Comparison of ENCODE assay signal across 1 cellular context in the genomic region with DNA sequence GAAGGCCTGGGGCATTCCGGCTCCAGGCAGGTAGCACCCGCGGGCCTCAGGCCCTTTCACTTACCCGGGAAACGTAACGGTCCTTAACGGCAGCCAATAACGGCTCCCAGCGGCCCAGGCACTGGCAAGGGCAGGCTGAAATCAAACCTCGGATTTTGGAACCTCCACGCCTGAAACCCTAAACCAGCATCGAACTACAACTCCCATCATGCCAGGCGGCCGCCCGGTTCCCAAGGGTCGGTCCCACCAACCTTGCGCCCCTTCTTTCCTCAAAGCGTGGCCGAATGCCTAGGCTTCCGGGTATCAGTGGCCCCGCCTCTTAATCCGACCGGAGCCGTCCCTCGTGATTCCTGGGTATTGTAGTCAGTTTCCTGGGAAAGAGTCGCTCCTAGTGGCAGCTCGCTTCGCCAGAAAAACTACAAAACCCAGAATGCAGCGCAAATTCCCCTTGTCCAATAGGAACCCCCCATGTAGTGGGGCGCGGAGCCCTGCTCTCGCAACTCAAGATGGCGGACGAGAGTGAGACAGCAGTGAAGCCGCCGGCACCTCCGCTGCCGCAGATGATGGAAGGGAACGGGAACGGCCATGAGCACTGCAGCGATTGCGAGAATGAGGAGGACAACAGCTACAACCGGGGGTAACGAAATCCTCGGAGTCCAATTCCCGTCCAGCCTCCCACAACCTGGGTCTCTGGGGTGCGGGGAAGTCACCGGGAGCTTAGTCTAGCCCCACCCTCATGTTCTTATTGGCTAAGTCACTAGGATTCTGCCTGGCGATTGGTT.
TF ChIP-seq lines count a peak whose summit lies in the region.

Gene NMT1 (plus strand): TSS at position 494 of the 782 bp plus-strand sequence. CDS start 13 bp downstream, at position 507.

TF ChIP-seq in HepG2, 621 proteins besides CTCF, POLR2A, EP300 and RAD21 (continued from another document and continues in another):
- TF ChIP-seq, protein P1, sequence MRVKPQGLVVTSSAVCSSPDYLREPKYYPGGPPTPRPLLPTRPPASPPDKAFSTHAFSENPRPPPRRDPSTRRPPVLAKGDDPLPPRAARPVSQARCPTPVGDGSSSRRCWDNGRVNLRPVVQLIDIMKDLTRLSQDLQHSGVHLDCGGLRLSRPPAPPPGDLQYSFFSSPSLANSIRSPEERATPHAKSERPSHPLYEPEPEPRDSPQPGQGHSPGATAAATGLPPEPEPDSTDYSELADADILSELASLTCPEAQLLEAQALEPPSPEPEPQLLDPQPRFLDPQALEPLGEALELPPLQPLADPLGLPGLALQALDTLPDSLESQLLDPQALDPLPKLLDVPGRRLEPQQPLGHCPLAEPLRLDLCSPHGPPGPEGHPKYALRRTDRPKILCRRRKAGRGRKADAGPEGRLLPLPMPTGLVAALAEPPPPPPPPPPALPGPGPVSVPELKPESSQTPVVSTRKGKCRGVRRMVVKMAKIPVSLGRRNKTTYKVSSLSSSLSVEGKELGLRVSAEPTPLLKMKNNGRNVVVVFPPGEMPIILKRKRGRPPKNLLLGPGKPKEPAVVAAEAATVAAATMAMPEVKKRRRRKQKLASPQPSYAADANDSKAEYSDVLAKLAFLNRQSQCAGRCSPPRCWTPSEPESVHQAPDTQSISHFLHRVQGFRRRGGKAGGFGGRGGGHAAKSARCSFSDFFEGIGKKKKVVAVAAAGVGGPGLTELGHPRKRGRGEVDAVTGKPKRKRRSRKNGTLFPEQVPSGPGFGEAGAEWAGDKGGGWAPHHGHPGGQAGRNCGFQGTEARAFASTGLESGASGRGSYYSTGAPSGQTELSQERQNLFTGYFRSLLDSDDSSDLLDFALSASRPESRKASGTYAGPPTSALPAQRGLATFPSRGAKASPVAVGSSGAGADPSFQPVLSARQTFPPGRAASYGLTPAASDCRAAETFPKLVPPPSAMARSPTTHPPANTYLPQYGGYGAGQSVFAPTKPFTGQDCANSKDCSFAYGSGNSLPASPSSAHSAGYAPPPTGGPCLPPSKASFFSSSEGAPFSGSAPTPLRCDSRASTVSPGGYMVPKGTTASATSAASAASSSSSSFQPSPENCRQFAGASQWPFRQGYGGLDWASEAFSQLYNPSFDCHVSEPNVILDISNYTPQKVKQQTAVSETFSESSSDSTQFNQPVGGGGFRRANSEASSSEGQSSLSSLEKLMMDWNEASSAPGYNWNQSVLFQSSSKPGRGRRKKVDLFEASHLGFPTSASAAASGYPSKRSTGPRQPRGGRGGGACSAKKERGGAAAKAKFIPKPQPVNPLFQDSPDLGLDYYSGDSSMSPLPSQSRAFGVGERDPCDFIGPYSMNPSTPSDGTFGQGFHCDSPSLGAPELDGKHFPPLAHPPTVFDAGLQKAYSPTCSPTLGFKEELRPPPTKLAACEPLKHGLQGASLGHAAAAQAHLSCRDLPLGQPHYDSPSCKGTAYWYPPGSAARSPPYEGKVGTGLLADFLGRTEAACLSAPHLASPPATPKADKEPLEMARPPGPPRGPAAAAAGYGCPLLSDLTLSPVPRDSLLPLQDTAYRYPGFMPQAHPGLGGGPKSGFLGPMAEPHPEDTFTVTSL (CRISPR knock-in tag; IDR thresholded peaks at IDR 0.05; ENCODE audit: borderline replicate concordance): peak; percentile 63; the same call in 1 of the 2 replicates
- TF ChIP-seq BORCS8-MEF2B (CRISPR knock-in tag; IDR thresholded peaks at IDR 0.05): peak; percentile 81
- TF ChIP-seq, protein P2, sequence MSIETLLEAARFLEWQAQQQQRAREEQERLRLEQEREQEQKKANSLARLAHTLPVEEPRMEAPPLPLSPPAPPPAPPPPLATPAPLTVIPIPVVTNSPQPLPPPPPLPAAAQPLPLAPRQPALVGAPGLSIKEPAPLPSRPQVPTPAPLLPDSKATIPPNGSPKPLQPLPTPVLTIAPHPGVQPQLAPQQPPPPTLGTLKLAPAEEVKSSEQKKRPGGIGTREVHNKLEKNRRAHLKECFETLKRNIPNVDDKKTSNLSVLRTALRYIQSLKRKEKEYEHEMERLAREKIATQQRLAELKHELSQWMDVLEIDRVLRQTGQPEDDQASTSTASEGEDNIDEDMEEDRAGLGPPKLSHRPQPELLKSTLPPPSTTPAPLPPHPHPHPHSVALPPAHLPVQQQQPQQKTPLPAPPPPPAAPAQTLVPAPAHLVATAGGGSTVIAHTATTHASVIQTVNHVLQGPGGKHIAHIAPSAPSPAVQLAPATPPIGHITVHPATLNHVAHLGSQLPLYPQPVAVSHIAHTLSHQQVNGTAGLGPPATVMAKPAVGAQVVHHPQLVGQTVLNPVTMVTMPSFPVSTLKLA (IDR thresholded peaks at IDR 0.05): peak; percentile 58
- TF ChIP-seq ZNF670 (CRISPR knock-in tag; IDR thresholded peaks at IDR 0.05; ENCODE audit: borderline replicate concordance): peak; percentile 95
- peak; percentile 46; the same call in 1 of the 2 replicates for TF ChIP-seq ATRX (CRISPR knock-in tag; IDR thresholded peaks at IDR 0.05; ENCODE audit: borderline replicate concordance)
- TF ChIP-seq HOXA5 (CRISPR knock-in tag; IDR thresholded peaks at IDR 0.05): peak; percentile 85; the same call in 1 of the 2 replicates
- peak; percentile 31; the same call in 1 of the 2 replicates for TF ChIP-seq HMG20B (CRISPR knock-in tag; conservative IDR thresholded peaks at IDR 0.05)
- TF ChIP-seq ZNF580 (CRISPR knock-in tag; IDR thresholded peaks at IDR 0.05; ENCODE audit: borderline replicate concordance, low read depth): peak; percentile 93
- peak; percentile 65 for TF ChIP-seq ZNF777 (CRISPR knock-in tag; IDR thresholded peaks at IDR 0.05)
- TF ChIP-seq RXRB (CRISPR knock-in tag; IDR thresholded peaks at IDR 0.05; ENCODE audit: borderline replicate concordance): peak; percentile 62; the same call in 1 of the 2 replicates
- TF ChIP-seq ZNF589 (CRISPR knock-in tag; conservative IDR thresholded peaks at IDR 0.05): no peak
- peak; percentile 92 for TF ChIP-seq SIN3B (IDR thresholded peaks at IDR 0.05; ENCODE audit: low read length)
- TF ChIP-seq TEAD2 (CRISPR knock-in tag; IDR thresholded peaks at IDR 0.05): peak; percentile 81; the same call in 1 of the 2 replicates
- TF ChIP-seq ZBED4 (CRISPR knock-in tag; IDR thresholded peaks at IDR 0.05; ENCODE audit: borderline replicate concordance): peak; percentile 59
- no peak; the same call in 1 of the 2 replicates for TF ChIP-seq STAG1 (CRISPR knock-in tag; IDR thresholded peaks at IDR 0.05)
- 0 out of 2 replicates have a peak, but pooled peaks have one; percentile 46 for TF ChIP-seq NFKBIZ (CRISPR knock-in tag; IDR thresholded peaks at IDR 0.05)
- peak; percentile 95 for TF ChIP-seq NR2C2 (CRISPR knock-in tag; IDR thresholded peaks at IDR 0.05; ENCODE audit: borderline replicate concordance)
- TF ChIP-seq PHF21A (CRISPR knock-in tag; IDR thresholded peaks at IDR 0.05): peak; percentile 94
- TF ChIP-seq POLR2G (IDR thresholded peaks at IDR 0.05; ENCODE audit: low read depth, low read length): peak; percentile 97
- TF ChIP-seq ZNF546 (CRISPR knock-in tag; conservative IDR thresholded peaks at IDR 0.05): no peak
- peak; percentile 79 for TF ChIP-seq SSRP1 (CRISPR knock-in tag; IDR thresholded peaks at IDR 0.05)
- no peak; the same call in 1 of the 2 replicates for TF ChIP-seq CENPT (CRISPR knock-in tag; IDR thresholded peaks at IDR 0.05; ENCODE audit: low read depth)
- peak; percentile 66 for TF ChIP-seq CEBPB (IDR thresholded peaks at IDR 0.05; ENCODE audit: borderline replicate concordance, low read depth, low read length)
- TF ChIP-seq YEATS4 (CRISPR knock-in tag; IDR thresholded peaks at IDR 0.05; ENCODE audit: borderline replicate concordance): peak; percentile 90
- peak; percentile 57 for TF ChIP-seq XRCC5 (optimal IDR thresholded peaks at IDR 0.05; ENCODE audit: low read length)
- 0 out of 2 replicates have a peak, but pooled peaks have one; percentile 72 for TF ChIP-seq ZSCAN21 (CRISPR knock-in tag; IDR thresholded peaks at IDR 0.05; ENCODE audit: borderline replicate concordance)
- 0 out of 2 replicates have a peak, but pooled peaks have one; percentile 43 for TF ChIP-seq ZNF329 (CRISPR knock-in tag; IDR thresholded peaks at IDR 0.05; ENCODE audit: low read depth)
- TF ChIP-seq, protein P3, sequence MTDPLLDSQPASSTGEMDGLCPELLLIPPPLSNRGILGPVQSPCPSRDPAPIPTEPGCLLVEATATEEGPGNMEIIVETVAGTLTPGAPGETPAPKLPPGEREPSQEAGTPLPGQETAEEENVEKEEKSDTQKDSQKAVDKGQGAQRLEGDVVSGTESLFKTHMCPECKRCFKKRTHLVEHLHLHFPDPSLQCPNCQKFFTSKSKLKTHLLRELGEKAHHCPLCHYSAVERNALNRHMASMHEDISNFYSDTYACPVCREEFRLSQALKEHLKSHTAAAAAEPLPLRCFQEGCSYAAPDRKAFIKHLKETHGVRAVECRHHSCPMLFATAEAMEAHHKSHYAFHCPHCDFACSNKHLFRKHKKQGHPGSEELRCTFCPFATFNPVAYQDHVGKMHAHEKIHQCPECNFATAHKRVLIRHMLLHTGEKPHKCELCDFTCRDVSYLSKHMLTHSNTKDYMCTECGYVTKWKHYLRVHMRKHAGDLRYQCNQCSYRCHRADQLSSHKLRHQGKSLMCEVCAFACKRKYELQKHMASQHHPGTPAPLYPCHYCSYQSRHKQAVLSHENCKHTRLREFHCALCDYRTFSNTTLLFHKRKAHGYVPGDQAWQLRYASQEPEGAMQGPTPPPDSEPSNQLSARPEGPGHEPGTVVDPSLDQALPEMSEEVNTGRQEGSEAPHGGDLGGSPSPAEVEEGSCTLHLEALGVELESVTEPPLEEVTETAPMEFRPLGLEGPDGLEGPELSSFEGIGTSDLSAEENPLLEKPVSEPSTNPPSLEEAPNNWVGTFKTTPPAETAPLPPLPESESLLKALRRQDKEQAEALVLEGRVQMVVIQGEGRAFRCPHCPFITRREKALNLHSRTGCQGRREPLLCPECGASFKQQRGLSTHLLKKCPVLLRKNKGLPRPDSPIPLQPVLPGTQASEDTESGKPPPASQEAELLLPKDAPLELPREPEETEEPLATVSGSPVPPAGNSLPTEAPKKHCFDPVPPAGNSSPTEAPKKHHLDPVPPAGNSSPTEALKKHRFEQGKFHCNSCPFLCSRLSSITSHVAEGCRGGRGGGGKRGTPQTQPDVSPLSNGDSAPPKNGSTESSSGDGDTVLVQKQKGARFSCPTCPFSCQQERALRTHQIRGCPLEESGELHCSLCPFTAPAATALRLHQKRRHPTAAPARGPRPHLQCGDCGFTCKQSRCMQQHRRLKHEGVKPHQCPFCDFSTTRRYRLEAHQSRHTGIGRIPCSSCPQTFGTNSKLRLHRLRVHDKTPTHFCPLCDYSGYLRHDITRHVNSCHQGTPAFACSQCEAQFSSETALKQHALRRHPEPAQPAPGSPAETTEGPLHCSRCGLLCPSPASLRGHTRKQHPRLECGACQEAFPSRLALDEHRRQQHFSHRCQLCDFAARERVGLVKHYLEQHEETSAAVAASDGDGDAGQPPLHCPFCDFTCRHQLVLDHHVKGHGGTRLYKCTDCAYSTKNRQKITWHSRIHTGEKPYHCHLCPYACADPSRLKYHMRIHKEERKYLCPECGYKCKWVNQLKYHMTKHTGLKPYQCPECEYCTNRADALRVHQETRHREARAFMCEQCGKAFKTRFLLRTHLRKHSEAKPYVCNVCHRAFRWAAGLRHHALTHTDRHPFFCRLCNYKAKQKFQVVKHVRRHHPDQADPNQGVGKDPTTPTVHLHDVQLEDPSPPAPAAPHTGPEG (CRISPR knock-in tag; IDR thresholded peaks at IDR 0.05): peak; percentile 63
- TF ChIP-seq, protein P4, sequence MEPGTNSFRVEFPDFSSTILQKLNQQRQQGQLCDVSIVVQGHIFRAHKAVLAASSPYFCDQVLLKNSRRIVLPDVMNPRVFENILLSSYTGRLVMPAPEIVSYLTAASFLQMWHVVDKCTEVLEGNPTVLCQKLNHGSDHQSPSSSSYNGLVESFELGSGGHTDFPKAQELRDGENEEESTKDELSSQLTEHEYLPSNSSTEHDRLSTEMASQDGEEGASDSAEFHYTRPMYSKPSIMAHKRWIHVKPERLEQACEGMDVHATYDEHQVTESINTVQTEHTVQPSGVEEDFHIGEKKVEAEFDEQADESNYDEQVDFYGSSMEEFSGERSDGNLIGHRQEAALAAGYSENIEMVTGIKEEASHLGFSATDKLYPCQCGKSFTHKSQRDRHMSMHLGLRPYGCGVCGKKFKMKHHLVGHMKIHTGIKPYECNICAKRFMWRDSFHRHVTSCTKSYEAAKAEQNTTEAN (CRISPR knock-in tag; conservative IDR thresholded peaks at IDR 0.05): peak; percentile 16; the same call in 1 of the 2 replicates
- TF ChIP-seq, protein P5, sequence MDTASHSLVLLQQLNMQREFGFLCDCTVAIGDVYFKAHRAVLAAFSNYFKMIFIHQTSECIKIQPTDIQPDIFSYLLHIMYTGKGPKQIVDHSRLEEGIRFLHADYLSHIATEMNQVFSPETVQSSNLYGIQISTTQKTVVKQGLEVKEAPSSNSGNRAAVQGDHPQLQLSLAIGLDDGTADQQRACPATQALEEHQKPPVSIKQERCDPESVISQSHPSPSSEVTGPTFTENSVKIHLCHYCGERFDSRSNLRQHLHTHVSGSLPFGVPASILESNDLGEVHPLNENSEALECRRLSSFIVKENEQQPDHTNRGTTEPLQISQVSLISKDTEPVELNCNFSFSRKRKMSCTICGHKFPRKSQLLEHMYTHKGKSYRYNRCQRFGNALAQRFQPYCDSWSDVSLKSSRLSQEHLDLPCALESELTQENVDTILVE (CRISPR knock-in tag; IDR thresholded peaks at IDR 0.05): peak; percentile 93
- no peak; the same call in none of the 2 replicates for TF ChIP-seq RARA (CRISPR knock-in tag; IDR thresholded peaks at IDR 0.05)
- TF ChIP-seq AKAP8 (CRISPR knock-in tag; IDR thresholded peaks at IDR 0.05): peak; percentile 65; the same call in 1 of the 2 replicates
- no peak for TF ChIP-seq MBNL3 (CRISPR knock-in tag; conservative IDR thresholded peaks at IDR 0.05)
- TF ChIP-seq ZNF558 (CRISPR knock-in tag; IDR thresholded peaks at IDR 0.05; ENCODE audit: borderline replicate concordance): 0 out of 2 replicates have a peak, but pooled peaks have one; percentile 93
